ENCODE assay signal across 22 cellular contexts in the genomic region with DNA sequence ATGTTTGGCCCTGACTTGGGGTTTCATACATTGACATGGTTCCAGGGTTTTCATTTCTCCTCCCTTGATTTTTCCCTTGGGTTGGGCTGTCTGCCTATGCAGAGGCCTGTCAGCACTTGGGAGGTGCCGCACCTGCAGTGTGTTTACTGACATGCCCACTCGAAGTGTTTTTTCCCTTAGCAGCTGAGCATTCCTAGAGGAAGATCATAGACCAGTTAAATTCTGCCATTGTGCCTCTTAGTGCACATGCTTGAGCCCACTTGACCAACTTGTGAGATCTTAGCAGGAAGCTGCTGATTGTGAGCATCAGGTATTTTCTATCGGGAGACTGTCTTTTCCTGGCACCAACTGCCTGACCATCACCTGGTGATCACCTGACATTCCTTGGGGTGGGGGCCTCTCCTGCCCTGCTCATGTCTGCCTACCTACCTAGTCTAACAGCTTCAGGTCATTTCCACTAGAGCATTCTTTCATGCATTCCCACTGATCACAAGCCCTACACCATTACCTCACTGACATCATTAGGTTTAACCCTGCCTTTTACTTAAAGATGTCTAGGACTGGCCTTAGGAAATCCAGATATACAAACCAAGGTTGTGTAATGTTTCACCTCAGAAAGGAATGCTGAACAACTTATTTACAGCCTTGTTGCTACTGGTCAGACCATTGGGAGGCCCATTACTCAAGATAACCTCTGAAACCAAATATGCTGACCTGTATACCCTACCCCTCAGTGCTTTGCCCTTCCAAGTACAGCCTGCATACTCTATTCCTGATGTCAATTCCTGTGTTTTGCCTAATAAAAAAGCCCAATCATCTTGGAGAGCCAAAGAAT.
DNase-seq lines count a peak whose midpoint lies in the region; ATAC-seq, FAIRE-seq and TF ChIP-seq lines count a peak whose summit lies in the region.
"Had no signal": no experiment of that assay in that cellular context is flagged by ENCODE, and none has a peak within 500 bp of the region (broad histone marks: within the 10 kb centered on the region; RNA-seq: fewer than 3 reads in every experiment).

No MANE protein-coding gene starts in this region.

- TF ChIP-seq POLR2A in GM12892 (IDR thresholded peaks at IDR 0.05; ENCODE audit: low read depth, low read length): no peak

- no peaks in the 10 kb centered on the region for H3K36me3 Mint-ChIP-seq in natural killer cell
- H3K36me3 Mint-ChIP-seq: brain, neural progenitor cell had no signal

- no peak overlapping the region for H3K4me3 ChIP-seq in mucosa of descending colon
- H3K4me3 ChIP-seq: GM23248, neural progenitor cell, psoas muscle, spleen had no signal

- TF ChIP-seq CTCF in mucosa of descending colon (IDR thresholded peaks at IDR 0.05) (no peak), natural killer cell (IDR thresholded peaks at IDR 0.05) (no peak)

- H3K27ac Mint-ChIP-seq in natural killer cell: peak overlapping the region in 1 of 2 donors; percentile 35
- H3K27ac Mint-ChIP-seq: activated CD4-positive, alpha-beta T cell treated with anti-CD3 and anti-CD28 coated beads for 36 hours; activated T-helper 17 cell treated with anti-CD3 and anti-CD28 coated beads, Interleukin-2, amount 50 U/mL, for 72 hours; neural progenitor cell had no signal

- H3K27me3 Mint-ChIP-seq in natural killer cell (ENCODE audit: low read depth in 2 of 2): peaks cover 8 to 20% of the 10 kb centered on the region in 2 donors
- H3K27me3 Mint-ChIP-seq: activated T-helper 17 cell treated with anti-CD3 and anti-CD28 coated beads, Interleukin-2, amount 50 U/mL, for 72 hours; CD4-positive, alpha-beta memory T cell had no signal

- ATAC-seq in esophagus mucosa (peak; percentile 77), mucosa of descending colon (peak; percentile 58), natural killer cell (no peak)
- ATAC-seq: activated CD4-positive, alpha-beta T cell treated with anti-CD3 and anti-CD28 coated beads for 36 hours; activated T-helper 17 cell treated with anti-CD3 and anti-CD28 coated beads, Interleukin-2, amount 50 U/mL, for 72 hours; psoas muscle had no signal

- no peaks in the 10 kb centered on the region for H3K36me3 ChIP-seq in mucosa of descending colon (ENCODE audit: low read depth)
- H3K36me3 ChIP-seq: neural progenitor cell had no signal

- intact Hi-C loops in mucosa of descending colon (cut with DNase I, micrococcal nuclease) (no loop called here), natural killer cell (cut with micrococcal nuclease) (no loop called here)

- no peaks in the 10 kb centered on the region for H3K9me3 ChIP-seq in mucosa of descending colon
- H3K9me3 ChIP-seq: psoas muscle had no signal

- DNase-seq in DMS53 (lab: John Stamatoyannopoulos, UW): peak; percentile 86
- DNase-seq in NCI-H187 (lab: John Stamatoyannopoulos, UW): peak; percentile 40 to 62
- peak in 1 of 3 donors; percentile 20 for DNase-seq in mucosa of descending colon
- DNase-seq in mesenteric fat pad (ENCODE audit: low spot score): no peak
- DNase-seq in natural killer cell: no peak
- DNase-seq in GM12892 (ENCODE audit: insufficient read length): no peak
- DNase-seq: activated CD4-positive, alpha-beta T cell treated with anti-CD3 and anti-CD28 coated beads for 36 hours; CD4-positive, alpha-beta memory T cell; GM23248; Karpas-422; midbrain; NCI-H1105; NCI-H446 treated with DMSO at 0.1 percent for 48 hours; psoas muscle; spleen; substantia nigra had no signal

- peaks cover 23 to 40% of the 10 kb centered on the region in 2 donors for H3K4me1 Mint-ChIP-seq in natural killer cell

- no peaks in the 10 kb centered on the region for H3K4me1 ChIP-seq in mucosa of descending colon (ENCODE audit: low read depth)
- H3K4me1 ChIP-seq: neural progenitor cell, psoas muscle, spleen had no signal

- FAIRE-seq in GM12892 (lab: Jason Lieb, UNC): no peak
- FAIRE-seq: islet of Langerhans, TTC549 had no signal

- H3K4me3 Mint-ChIP-seq in natural killer cell: no peak overlapping the region
- H3K4me3 Mint-ChIP-seq: activated CD4-positive, alpha-beta T cell treated with anti-CD3 and anti-CD28 coated beads for 36 hours; activated T-helper 17 cell treated with anti-CD3 and anti-CD28 coated beads, Interleukin-2, amount 50 U/mL, for 72 hours; brain; CD4-positive, alpha-beta memory T cell; neural progenitor cell had no signal

- no peaks in the 10 kb centered on the region for H3K9me3 Mint-ChIP-seq in natural killer cell

Comparison
In these comparisons a context has a peak if more than half of its experiments do, and no peak if none do; other contexts are left out.
1. DNase-seq: peak in DMS53 (single experiment) and NCI-H187 (2 of 2); none in mesenteric fat pad (single experiment), natural killer cell (single experiment) and GM12892 (single experiment).
2. ATAC-seq: peak in esophagus mucosa (single experiment) and mucosa of descending colon (single experiment); none in natural killer cell (0 of 3).